25 cellular contexts compared by ENCODE assay signal in the genomic region with DNA sequence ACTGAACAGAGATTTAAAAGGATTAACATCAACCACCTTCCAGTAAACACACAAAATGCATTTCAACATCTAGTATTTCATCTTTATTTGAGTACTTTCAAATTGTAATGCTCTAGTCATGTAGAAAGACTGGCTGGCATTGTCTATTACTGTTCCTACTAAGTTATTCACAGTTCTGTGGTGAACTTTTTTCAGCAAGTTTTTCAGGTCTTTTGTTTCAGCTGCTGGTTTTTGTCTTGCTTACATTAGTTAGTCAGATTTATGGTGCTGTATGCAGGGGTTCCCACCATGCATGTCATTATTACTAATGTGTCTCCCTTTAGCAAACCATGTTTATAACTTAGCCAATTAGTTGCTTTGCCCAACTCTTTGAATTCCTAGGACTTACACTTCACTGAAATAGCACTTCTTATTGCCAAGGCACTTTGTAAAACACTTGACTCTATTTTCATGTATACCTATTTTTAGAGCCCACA.
DNase-seq lines count a peak whose midpoint lies in the region; ATAC-seq and TF ChIP-seq lines count a peak whose summit lies in the region.
"Had no signal": no experiment of that assay in that cellular context is flagged by ENCODE, and none has a peak within 500 bp of the region (broad histone marks: within the 10 kb centered on the region; RNA-seq: fewer than 3 reads in every experiment).

No MANE protein-coding gene starts in this region.

- peaks cover 4% of the 10 kb centered on the region; the same call in 1 of the 2 replicates for H3K9me3 ChIP-seq in PC-9 (ENCODE audit: insufficient read depth, low read depth)
- no peaks in the 10 kb centered on the region for H3K9me3 ChIP-seq in fibroblast of lung (ENCODE audit: control insufficient read depth, insufficient read depth, low read depth, low read length)
- no peaks in the 10 kb centered on the region for H3K9me3 ChIP-seq in vagina
- H3K9me3 ChIP-seq in mucosa of descending colon = peaks cover 5% of the 10 kb centered on the region
- H3K9me3 ChIP-seq: SJSA1 had no signal

- H2AFZ ChIP-seq in GM23338 = no peak overlapping the region
- H2AFZ ChIP-seq in PC-9 = 0 out of 2 replicates have a peak overlapping the region, but pooled peaks have one; percentile 46
- H2AFZ ChIP-seq in fibroblast of lung (ENCODE audit: low read length) = no peak overlapping the region

- CTCF ChIA-PET in PC-9 (lab: Charles Lee) = no interaction called here

- TF ChIP-seq CTCF in GM23338 (conservative IDR thresholded peaks at IDR 0.05; ENCODE audit: low read depth in 2 of 2) (no peak), PC-9 (conservative IDR thresholded peaks at IDR 0.05) (no peak), fibroblast of lung (conservative IDR thresholded peaks at IDR 0.05 in 1 of 2, IDR thresholded peaks at IDR 0.05 in 1 of 2; ENCODE audit: low read depth in 1 of 2, low read length in 2 of 2) (no peak), vagina (IDR thresholded peaks at IDR 0.05) (no peak), mucosa of descending colon (IDR thresholded peaks at IDR 0.05) (no peak)

- POLR2A ChIA-PET in PC-9 (lab: Charles Lee; ENCODE audit: unreplicated experiment) = no interaction called here

- H3K27ac ChIP-seq in GM23338 (ENCODE audit: low read depth) = no peak overlapping the region
- H3K27ac ChIP-seq in PC-9 = no peak overlapping the region
- no peak overlapping the region for H3K27ac ChIP-seq in fibroblast of lung (ENCODE audit: insufficient read depth, low read length)
- H3K27ac ChIP-seq in vagina = no peak overlapping the region
- H3K27ac ChIP-seq: HL-60, Peyer's patch, SJSA1, spleen had no signal

- no peak for ATAC-seq in GM23338
- no peak for ATAC-seq in HG03565 (IDR thresholded peaks at IDR 0.05; ENCODE audit: unreplicated experiment)
- no peak for ATAC-seq in mucosa of descending colon
- ATAC-seq: activated CD8-positive, alpha-beta T cell treated with anti-CD3 and anti-CD28 coated beads, Interleukin-2, amount 10 ng/mL, durations not matched to agents 7 days and 5 days; left colon; naive thymus-derived CD4-positive, alpha-beta T cell; stimulated activated effector memory CD8-positive, alpha-beta T cell treated with anti-CD3 and anti-CD28 coated beads, Interleukin-12 subunit alpha, Interleukin-12 subunit beta, amount 100 ng/mL, for 72 hours had no signal

- no TSS peak for BruUV-seq in PC-9 (replicated peaks; lab: Mats Ljungman, UMichigan)

- no peak overlapping the region for H3K4me3 ChIP-seq in GM23338
- no peak overlapping the region for H3K4me3 ChIP-seq in PC-9
- H3K4me3 ChIP-seq in fibroblast of lung (replicated peaks in 1 of 4; ENCODE audit: control extremely low read depth in 1 of 4, insufficient read depth in 1 of 4, low read depth in 3 of 4, low read length in 4 of 4) = no peak overlapping the region
- H3K4me3 ChIP-seq in vagina = no peak overlapping the region
- no peak overlapping the region for H3K4me3 ChIP-seq in mucosa of descending colon
- H3K4me3 ChIP-seq: Peyer's patch, SJSA1, spleen had no signal

- H3F3A ChIP-seq in GM23338 (replicated peaks; ENCODE audit: low read depth) = no peaks in the 10 kb centered on the region
- no peaks in the 10 kb centered on the region for H3F3A ChIP-seq in PC-9 (ENCODE audit: insufficient read depth, low read depth)

- H3K27ac Mint-ChIP-seq in GM23338 = 0 out of 2 replicates have a peak overlapping the region, but pooled peaks have one; percentile 68
- no peak overlapping the region for H3K27ac Mint-ChIP-seq in activated T-helper 1 cell treated with anti-CD3 and anti-CD28 coated beads, Interleukin-12 subunit alpha, Interleukin-12 subunit beta, Interleukin-2, Interleukin-4 antibody, amounts not matched to agents 30 ng/mL and 10 ng/mL and 1 ng/mL, durations not matched to agents 14 hours and 24 hours and 36 hours
- H3K27ac Mint-ChIP-seq: activated CD8-positive, alpha-beta T cell treated with anti-CD3 and anti-CD28 coated beads, Interleukin-2, amount 10 ng/mL, durations not matched to agents 7 days and 5 days; stimulated activated effector memory CD8-positive, alpha-beta T cell treated with anti-CD3 and anti-CD28 coated beads, Interleukin-12 subunit alpha, Interleukin-12 subunit beta, amount 100 ng/mL, for 72 hours had no signal

- H3K4me3 Mint-ChIP-seq in GM23338 = no peak overlapping the region
- H3K4me3 Mint-ChIP-seq in activated T-helper 1 cell treated with anti-CD3 and anti-CD28 coated beads, Interleukin-12 subunit alpha, Interleukin-12 subunit beta, Interleukin-2, Interleukin-4 antibody, amounts not matched to agents 30 ng/mL and 10 ng/mL and 1 ng/mL, durations not matched to agents 14 hours and 24 hours and 36 hours = no peak overlapping the region
- H3K4me3 Mint-ChIP-seq: activated CD8-positive, alpha-beta T cell treated with anti-CD3 and anti-CD28 coated beads, Interleukin-2, amount 10 ng/mL, durations not matched to agents 7 days and 5 days; naive thymus-derived CD4-positive, alpha-beta T cell; stimulated activated effector memory CD8-positive, alpha-beta T cell treated with anti-CD3 and anti-CD28 coated beads, Interleukin-12 subunit alpha, Interleukin-12 subunit beta, amount 100 ng/mL, for 72 hours had no signal

- peaks cover 4% of the 10 kb centered on the region; the same call in 2 of the 3 replicates for H3K4me1 Mint-ChIP-seq in GM23338
- H3K4me1 Mint-ChIP-seq in activated T-helper 1 cell treated with anti-CD3 and anti-CD28 coated beads, Interleukin-12 subunit alpha, Interleukin-12 subunit beta, Interleukin-2, Interleukin-4 antibody, amounts not matched to agents 30 ng/mL and 10 ng/mL and 1 ng/mL, durations not matched to agents 14 hours and 24 hours and 36 hours (ENCODE audit: low read depth) = no peaks in the 10 kb centered on the region
- H3K4me1 Mint-ChIP-seq: naive thymus-derived CD4-positive, alpha-beta T cell; stimulated activated effector memory CD8-positive, alpha-beta T cell treated with anti-CD3 and anti-CD28 coated beads, Interleukin-12 subunit alpha, Interleukin-12 subunit beta, amount 100 ng/mL, for 72 hours had no signal

- DNase-seq in GM23338 (ENCODE audit: low spot score) (no peak), PC-9 (no peak), fibroblast of lung (ENCODE audit: low read depth in 2 of 2) (peak; percentile 27 to 66), renal cortical epithelial cell (ENCODE audit: low read depth) (peak; percentile 36), vagina (ENCODE audit: extremely low spot score in 2 of 2) (no peak), mucosa of descending colon (no peak)
- no peak for DNase-seq in activated T-helper 1 cell treated with anti-CD3 and anti-CD28 coated beads, Interleukin-12 subunit alpha, Interleukin-12 subunit beta, Interleukin-2, Interleukin-4 antibody, amounts not matched to agents 30 ng/mL and 10 ng/mL and 1 ng/mL, durations not matched to agents 14 hours and 24 hours and 36 hours (ENCODE audit: low spot score)
- DNase-seq: activated CD4-positive, CD25-positive, alpha-beta regulatory T cell treated with anti-CD3 and anti-CD28 coated beads, Interleukin-2, amount 50 U/mL, for 72 hours; activated CD8-positive, alpha-beta T cell treated with anti-CD3 and anti-CD28 coated beads, Interleukin-2, amount 10 ng/mL, durations not matched to agents 7 days and 5 days; activated effector memory CD4-positive, alpha-beta T cell treated with anti-CD3 and anti-CD28 coated beads, Interleukin-2, amount 50 U/mL, for 16 hours; activated T-cell treated with anti-CD3 and anti-CD28 coated beads for 4 hours; C1 segment of cervical spinal cord; Caco-2; DMS79; left colon; naive thymus-derived CD4-positive, alpha-beta T cell; NCI-H1105 treated with DMSO at 0.1 percent for 48 hours; occipital lobe; Peyer's patch; spleen; stimulated activated CD4-positive, alpha-beta T cell treated with anti-CD3 and anti-CD28 coated beads, Interleukin-2, amount 100 ng/mL, for 48 hours had no signal

- intact Hi-C loops in PC-9 (cut with micrococcal nuclease; ENCODE audit: unreplicated experiment) = no loop called here
- intact Hi-C loops in vagina (cut with DNase I) = no loop called here
- intact Hi-C loops in activated T-helper 1 cell treated with anti-CD3 and anti-CD28 coated beads, Interleukin-12 subunit alpha, Interleukin-12 subunit beta, Interleukin-2, Interleukin-4 antibody, amounts not matched to agents 30 ng/mL and 10 ng/mL and 1 ng/mL, durations not matched to agents 14 hours and 24 hours and 36 hours (cut with micrococcal nuclease) = no loop called here
- intact Hi-C loops in mucosa of descending colon (cut with DNase I, micrococcal nuclease) = no loop called here

- H3K4me1 ChIP-seq in GM23338 (ENCODE audit: insufficient read depth) (no peaks in the 10 kb centered on the region), PC-9 (replicated peaks; ENCODE audit: insufficient read depth) (no peaks in the 10 kb centered on the region), fibroblast of lung (ENCODE audit: control insufficient read depth, extremely low read depth, insufficient read depth, low read length) (no peaks in the 10 kb centered on the region), vagina (no peaks in the 10 kb centered on the region), mucosa of descending colon (ENCODE audit: low read depth) (no peaks in the 10 kb centered on the region)
- H3K4me1 ChIP-seq: Peyer's patch, SJSA1, spleen had no signal

- no peaks in the 10 kb centered on the region for H4K20me1 ChIP-seq in GM23338 (replicated peaks; ENCODE audit: insufficient read depth)
- H4K20me1 ChIP-seq in PC-9 (ENCODE audit: insufficient read depth) = no peaks in the 10 kb centered on the region
- H4K20me1 ChIP-seq in fibroblast of lung (ENCODE audit: control insufficient read depth, extremely low read depth, insufficient read depth, low read length) = no peaks in the 10 kb centered on the region

- no peak for TF ChIP-seq POLR2A in vagina (IDR thresholded peaks at IDR 0.05)

- no peak overlapping the region for H3K4me2 ChIP-seq in GM23338
- H3K4me2 ChIP-seq in PC-9 = no peak overlapping the region
- H3K4me2 ChIP-seq in fibroblast of lung (ENCODE audit: extremely low read depth, insufficient read depth, low read length) = peak overlapping the region; percentile 38

- no peak overlapping the region for H3K9ac ChIP-seq in fibroblast of lung (ENCODE audit: insufficient read depth, low read length)

- peaks cover 11% of the 10 kb centered on the region for H3K36me3 Mint-ChIP-seq in GM23338 (ENCODE audit: low read depth)
- no peaks in the 10 kb centered on the region for H3K36me3 Mint-ChIP-seq in activated T-helper 1 cell treated with anti-CD3 and anti-CD28 coated beads, Interleukin-12 subunit alpha, Interleukin-12 subunit beta, Interleukin-2, Interleukin-4 antibody, amounts not matched to agents 30 ng/mL and 10 ng/mL and 1 ng/mL, durations not matched to agents 14 hours and 24 hours and 36 hours (ENCODE audit: low read depth)
- H3K36me3 Mint-ChIP-seq: naive thymus-derived CD4-positive, alpha-beta T cell; stimulated activated effector memory CD8-positive, alpha-beta T cell treated with anti-CD3 and anti-CD28 coated beads, Interleukin-12 subunit alpha, Interleukin-12 subunit beta, amount 100 ng/mL, for 72 hours had no signal

- no peaks in the 10 kb centered on the region for H3K27me3 ChIP-seq in GM23338 (ENCODE audit: insufficient read depth)
- no peaks in the 10 kb centered on the region for H3K27me3 ChIP-seq in PC-9 (ENCODE audit: insufficient read depth, low read depth)
- no peaks in the 10 kb centered on the region for H3K27me3 ChIP-seq in fibroblast of lung (ENCODE audit: control insufficient read depth, insufficient read depth, low read length)
- no peaks in the 10 kb centered on the region for H3K27me3 ChIP-seq in vagina
- H3K27me3 ChIP-seq: Peyer's patch, SJSA1, spleen had no signal

- no peaks in the 10 kb centered on the region; the same call in 1 of the 2 replicates for H3K36me3 ChIP-seq in GM23338 (ENCODE audit: insufficient read depth)
- H3K36me3 ChIP-seq in PC-9 (ENCODE audit: low read depth) = no peaks in the 10 kb centered on the region
- H3K36me3 ChIP-seq in fibroblast of lung (ENCODE audit: control insufficient read depth, insufficient read depth, low read length) = no peaks in the 10 kb centered on the region
- H3K36me3 ChIP-seq in vagina = no peaks in the 10 kb centered on the region
- no peaks in the 10 kb centered on the region for H3K36me3 ChIP-seq in mucosa of descending colon (ENCODE audit: low read depth)
- H3K36me3 ChIP-seq: Peyer's patch, SJSA1, spleen had no signal

- peaks cover 4% of the 10 kb centered on the region for H3K27me3 Mint-ChIP-seq in GM23338 (ENCODE audit: insufficient read depth, low read depth, poor library complexity)
- no peaks in the 10 kb centered on the region for H3K27me3 Mint-ChIP-seq in activated T-helper 1 cell treated with anti-CD3 and anti-CD28 coated beads, Interleukin-12 subunit alpha, Interleukin-12 subunit beta, Interleukin-2, Interleukin-4 antibody, amounts not matched to agents 30 ng/mL and 10 ng/mL and 1 ng/mL, durations not matched to agents 14 hours and 24 hours and 36 hours (ENCODE audit: insufficient read depth)
- H3K27me3 Mint-ChIP-seq: naive thymus-derived CD4-positive, alpha-beta T cell had no signal

- no peaks in the 10 kb centered on the region for H3K79me2 ChIP-seq in GM23338 (replicated peaks; ENCODE audit: insufficient read depth)
- H3K79me2 ChIP-seq in PC-9 (ENCODE audit: low read depth) = no peaks in the 10 kb centered on the region
- H3K79me2 ChIP-seq in fibroblast of lung (ENCODE audit: control insufficient read depth, insufficient read depth, low read length) = no peaks in the 10 kb centered on the region

- H3K9me2 ChIP-seq in GM23338 (ENCODE audit: insufficient read depth) (0 out of 2 replicates have a peak, but pooled peaks cover 5% of the 10 kb centered on the region), PC-9 (ENCODE audit: insufficient read depth) (no peaks in the 10 kb centered on the region)

- peaks cover 18% of the 10 kb centered on the region for H3K9me3 Mint-ChIP-seq in GM23338
- peaks cover 4% of the 10 kb centered on the region for H3K9me3 Mint-ChIP-seq in activated T-helper 1 cell treated with anti-CD3 and anti-CD28 coated beads, Interleukin-12 subunit alpha, Interleukin-12 subunit beta, Interleukin-2, Interleukin-4 antibody, amounts not matched to agents 30 ng/mL and 10 ng/mL and 1 ng/mL, durations not matched to agents 14 hours and 24 hours and 36 hours

Comparison
In these comparisons a context has a peak if more than half of its experiments do, and no peak if none do; other contexts are left out.
1. DNase-seq: peak in fibroblast of lung (2 of 2) and renal cortical epithelial cell (single experiment); none in GM23338 (single experiment), PC-9 (0 of 2), vagina (0 of 2), activated T-helper 1 cell treated with anti-CD3 and anti-CD28 coated beads, Interleukin-12 subunit alpha, Interleukin-12 subunit beta, Interleukin-2, Interleukin-4 antibody, amounts not matched to agents 30 ng/mL and 10 ng/mL and 1 ng/mL, durations not matched to agents 14 hours and 24 hours and 36 hours (single experiment) and mucosa of descending colon (0 of 3).